24 cellular contexts compared by ENCODE assay signal in genomic region chr15:48449734-48450133, GRCh38.
"Had no signal": no experiment of that assay in that cellular context is flagged by ENCODE, and none has a peak within 500 bp of the region (broad histone marks: within the 10 kb centered on the region; RNA-seq: fewer than 3 reads in every experiment).

No MANE protein-coding gene starts in this region.

- H3K4me1 ChIP-seq: breast epithelium, colonic mucosa, lower lobe of right lung, thyroid gland, upper lobe of right lung had no signal

- H3K27ac ChIP-seq: breast epithelium, colonic mucosa, esophagus squamous epithelium, lower lobe of right lung, thyroid gland, upper lobe of right lung had no signal

- H3K9me3 ChIP-seq: breast epithelium, colonic mucosa, esophagus squamous epithelium, lower lobe of right lung, thyroid gland, upper lobe of right lung had no signal

- H3K4me2 ChIP-seq: smooth muscle cell had no signal

- DNase-seq: activated CD4-positive, alpha-beta T cell treated with anti-CD3 and anti-CD28 coated beads for 1 hour; activated CD4-positive, alpha-beta T cell treated with anti-CD3 and anti-CD28 coated beads, Interleukin-2, amount 50 U/mL, for 1 hour; activated CD8-positive, alpha-beta memory T cell treated with anti-CD3 and anti-CD28 coated beads, Interleukin-2, amount 50 U/mL, for 4 hours; activated naive CD8-positive, alpha-beta T cell treated with anti-CD3 and anti-CD28 coated beads for 36 hours; activated T-cell treated with anti-CD3 and anti-CD28 coated beads, Interleukin-2, amount 50 U/mL, for 24 hours; colonic mucosa; esophagus squamous epithelium; foreskin melanocyte; kidney; lower lobe of right lung; naive B cell; nucleus accumbens; posterior cingulate gyrus; stimulated activated CD4-positive, alpha-beta T cell treated with anti-CD3 and anti-CD28 coated beads, Interleukin-2, amount 100 ng/mL, for 48 hours; stimulated activated naive CD4-positive, alpha-beta T cell treated with Interleukin-2 at 50 U/mL for 16 hours; T-helper 1 cell; thyroid gland; upper lobe of right lung had no signal

- H3K27me3 ChIP-seq: breast epithelium, colonic mucosa, dorsolateral prefrontal cortex, esophagus squamous epithelium, thyroid gland, upper lobe of right lung had no signal

- H3K36me3 ChIP-seq: colonic mucosa had no signal

- H3K4me3 ChIP-seq: breast epithelium, colonic mucosa, dorsolateral prefrontal cortex, esophagus squamous epithelium, lower lobe of right lung, smooth muscle cell, thyroid gland, upper lobe of right lung had no signal

- ATAC-seq: activated T-helper 17 cell treated with anti-CD3 and anti-CD28 coated beads, Interleukin-2, amount 50 U/mL, for 72 hours; left lobe of liver; lower lobe of right lung; sciatic nerve; upper lobe of right lung had no signal
